Comparison of ENCODE assay signal across 18 cellular contexts in genomic region chr10:59668081-59668480, GRCh38. TPM values are rescaled to one million over a fixed set of nuclear protein-coding genes. Genes with fewer than 3 reads are reported as not detected.
DNase-seq lines count a peak whose midpoint lies in the region; ATAC-seq and TF ChIP-seq lines count a peak whose summit lies in the region.
"Had no signal": no experiment of that assay in that cellular context is flagged by ENCODE, and none has a peak within 500 bp of the region (broad histone marks: within the 10 kb centered on the region; RNA-seq: fewer than 3 reads in every experiment).

No MANE protein-coding gene starts in this region.

- peaks cover 2% of the 10 kb centered on the region for H3K9me3 ChIP-seq in mucosa of descending colon
- H3K9me3 ChIP-seq: lower lobe of right lung, sigmoid colon, tibial artery had no signal

- H3K36me3 ChIP-seq in mucosa of descending colon (ENCODE audit: low read depth): no peaks in the 10 kb centered on the region
- H3K36me3 ChIP-seq: lower lobe of right lung, sigmoid colon had no signal

- intact Hi-C loops in mucosa of descending colon (cut with DNase I, micrococcal nuclease): no loop called here

- in situ Hi-C loops in KBM-7 (cut with MboI; ENCODE audit: low pct_unique_long_range_greater_than_20kb, low sequenced_read_pairs): no loop called here

- no peaks in the 10 kb centered on the region for H3K4me1 ChIP-seq in mucosa of descending colon (ENCODE audit: low read depth)
- H3K4me1 ChIP-seq: lower lobe of right lung, sigmoid colon, tibial artery had no signal

- DNase-seq in DMS79 (lab: John Stamatoyannopoulos, UW): peak; percentile 6
- peak; percentile 22 for DNase-seq in KBM-7
- peak; percentile 45 for DNase-seq in NCI-H82 treated with DMSO at 0.1 percent for 48 hours (lab: John Stamatoyannopoulos, UW; ENCODE audit: unreplicated experiment)
- no peak for DNase-seq in mucosa of descending colon
- DNase-seq in cerebellum (ENCODE audit: low spot score): no peak
- no peak for DNase-seq in activated CD8-positive, alpha-beta memory T cell treated with anti-CD3 and anti-CD28 coated beads, Interleukin-2, amount 50 U/mL, for 48 hours
- DNase-seq: activated CD4-positive, CD25-positive, alpha-beta regulatory T cell; activated CD8-positive, alpha-beta T cell treated with anti-CD3 and anti-CD28 coated beads, Interleukin-2, amount 10 ng/mL, durations not matched to agents 7 days and 5 days; activated gamma-delta T cell; CD4-positive, alpha-beta memory T cell; KG1; lower lobe of right lung; NCI-H187 treated with DMSO at 0.1 percent for 48 hours; NCI-H345; sigmoid colon; stimulated activated naive CD8-positive, alpha-beta T cell treated with anti-CD3 and anti-CD28 coated beads, Interleukin-15, amount 100 ng/mL, for 72 hours; tibial artery had no signal

- ATAC-seq in mucosa of descending colon (peak; percentile 46), HG03175 (IDR thresholded peaks at IDR 0.05; ENCODE audit: unreplicated experiment) (no peak)
- ATAC-seq: activated CD8-positive, alpha-beta T cell treated with anti-CD3 and anti-CD28 coated beads, Interleukin-2, amount 10 ng/mL, durations not matched to agents 7 days and 5 days; lower lobe of right lung; stimulated activated naive CD8-positive, alpha-beta T cell treated with anti-CD3 and anti-CD28 coated beads, Interleukin-15, amount 100 ng/mL, for 72 hours had no signal

- H3K4me3 ChIP-seq in mucosa of descending colon: no peak overlapping the region
- H3K4me3 ChIP-seq: lower lobe of right lung, sigmoid colon, tibial artery had no signal

- no peak for TF ChIP-seq CTCF in mucosa of descending colon (IDR thresholded peaks at IDR 0.05)

RNA-seq across cellular contexts. Expression of gene SLC16A9, which starts 41.6 kb away (rescaled TPM):
- total RNA-seq in mucosa of descending colon: 10 to 100 TPM in 2 of 3 donors, 1 to 10 TPM in 1; 7.2 to 34.9 (median 28.8) TPM
- total RNA-seq in cerebellum: 19.9 TPM
- total RNA-seq: CD4-positive, alpha-beta memory T cell had no signal

Comparison
In these comparisons a context has a peak if more than half of its experiments do, and no peak if none do; other contexts are left out.
1. DNase-seq: peak in DMS79 (single experiment), KBM-7 (single experiment) and NCI-H82 treated with DMSO at 0.1 percent for 48 hours (single experiment); none in mucosa of descending colon (0 of 3), cerebellum (single experiment) and activated CD8-positive, alpha-beta memory T cell treated with anti-CD3 and anti-CD28 coated beads, Interleukin-2, amount 50 U/mL, for 48 hours (single experiment).